28 cellular contexts compared by ENCODE assay signal in the genomic region with DNA sequence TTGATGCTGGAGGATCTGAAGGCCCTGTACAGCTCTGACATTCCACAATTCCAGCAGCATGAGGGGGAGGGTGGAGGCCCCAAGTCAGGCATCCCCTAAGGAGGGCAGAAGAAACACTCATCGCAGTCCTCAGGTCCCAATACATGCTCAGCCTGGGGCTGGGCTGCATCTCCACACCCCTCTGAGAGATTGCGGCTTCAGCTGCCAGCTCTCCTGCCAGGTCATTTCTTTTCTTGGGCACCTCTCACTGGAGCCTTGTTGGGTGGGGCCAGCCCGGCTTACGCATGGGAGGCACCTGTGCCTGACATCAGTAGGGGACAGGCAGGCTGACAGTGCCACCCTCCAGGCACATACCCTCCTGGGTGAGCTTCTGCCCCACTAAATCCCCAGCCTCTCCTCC.
"Had no signal": no experiment of that assay in that cellular context is flagged by ENCODE, and none has a peak within 500 bp of the region (broad histone marks: within the 10 kb centered on the region; RNA-seq: fewer than 3 reads in every experiment).

No MANE protein-coding gene starts in this region.

- H3K4me1 Mint-ChIP-seq: activated CD4-positive, alpha-beta T cell treated with anti-CD3 and anti-CD28 coated beads for 36 hours; activated CD4-positive, alpha-beta T cell treated with anti-CD3 and anti-CD28 coated beads, Interleukin-2, amount 10 ng/mL, durations not matched to agents 24 days and 14 days; activated CD8-positive, alpha-beta memory T cell treated with anti-CD3 and anti-CD28 coated beads, Interleukin-2, amount 10 ng/mL, durations not matched to agents 7 days and 5 days; activated naive CD4-positive, alpha-beta T cell treated with anti-CD3 and anti-CD28 coated beads, Interleukin-2, amount 50 U/mL, for 24 hours; activated naive CD8-positive, alpha-beta T cell treated with anti-CD3 and anti-CD28 coated beads for 36 hours; activated naive CD8-positive, alpha-beta T cell treated with anti-CD3 and anti-CD28 coated beads, Interleukin-2, amount 50 U/mL, for 24 hours had no signal

- H3K4me3 ChIP-seq: adrenal gland, body of pancreas, esophagus squamous epithelium had no signal

- H3K4me1 ChIP-seq: adrenal gland, body of pancreas, esophagus squamous epithelium had no signal

- H3K27ac ChIP-seq: adrenal gland, body of pancreas, epithelial cell of prostate, esophagus squamous epithelium had no signal

- H3K4me3 Mint-ChIP-seq: activated CD4-positive, alpha-beta memory T cell treated with anti-CD3 and anti-CD28 coated beads for 36 hours; activated CD4-positive, alpha-beta T cell treated with anti-CD3 and anti-CD28 coated beads for 36 hours; activated CD4-positive, alpha-beta T cell treated with anti-CD3 and anti-CD28 coated beads, Interleukin-2, amount 10 ng/mL, durations not matched to agents 24 days and 14 days; activated CD8-positive, alpha-beta memory T cell treated with anti-CD3 and anti-CD28 coated beads, Interleukin-2, amount 10 ng/mL, durations not matched to agents 7 days and 5 days; activated CD8-positive, alpha-beta T cell treated with anti-CD3 and anti-CD28 coated beads, Interleukin-2, amount 10 ng/mL, durations not matched to agents 7 days and 5 days; activated naive CD4-positive, alpha-beta T cell treated with anti-CD3 and anti-CD28 coated beads for 36 hours; activated naive CD4-positive, alpha-beta T cell treated with anti-CD3 and anti-CD28 coated beads, Interleukin-2, amount 50 U/mL, for 24 hours; activated naive CD8-positive, alpha-beta T cell treated with anti-CD3 and anti-CD28 coated beads for 36 hours; activated naive CD8-positive, alpha-beta T cell treated with anti-CD3 and anti-CD28 coated beads, Interleukin-2, amount 50 U/mL, for 24 hours; activated T-helper 1 cell treated with anti-CD3 and anti-CD28 coated beads, Interleukin-12 subunit alpha, Interleukin-12 subunit beta, Interleukin-2, Interleukin-4 antibody, amounts not matched to agents 30 ng/mL and 10 ng/mL and 1 ng/mL, durations not matched to agents 14 hours and 24 hours and 36 hours had no signal

- H3K36me3 ChIP-seq: adrenal gland, esophagus squamous epithelium had no signal

- H3K36me3 Mint-ChIP-seq: activated CD4-positive, alpha-beta memory T cell treated with anti-CD3 and anti-CD28 coated beads for 36 hours; activated CD8-positive, alpha-beta memory T cell treated with anti-CD3 and anti-CD28 coated beads, Interleukin-2, amount 10 ng/mL, durations not matched to agents 7 days and 5 days; activated naive CD4-positive, alpha-beta T cell treated with anti-CD3 and anti-CD28 coated beads, Interleukin-2, amount 50 U/mL, for 24 hours; activated naive CD8-positive, alpha-beta T cell treated with anti-CD3 and anti-CD28 coated beads for 36 hours had no signal

- H3K9me3 ChIP-seq: adrenal gland, body of pancreas, esophagus squamous epithelium had no signal

- H3K9me3 Mint-ChIP-seq: activated CD4-positive, alpha-beta memory T cell treated with anti-CD3 and anti-CD28 coated beads for 36 hours; activated CD4-positive, alpha-beta T cell treated with anti-CD3 and anti-CD28 coated beads, Interleukin-2, amount 10 ng/mL, durations not matched to agents 24 days and 14 days; activated naive CD4-positive, alpha-beta T cell treated with anti-CD3 and anti-CD28 coated beads for 36 hours; activated naive CD4-positive, alpha-beta T cell treated with anti-CD3 and anti-CD28 coated beads, Interleukin-2, amount 50 U/mL, for 24 hours; activated naive CD8-positive, alpha-beta T cell treated with anti-CD3 and anti-CD28 coated beads for 36 hours; activated naive CD8-positive, alpha-beta T cell treated with anti-CD3 and anti-CD28 coated beads, Interleukin-2, amount 50 U/mL, for 24 hours; activated T-helper 1 cell treated with anti-CD3 and anti-CD28 coated beads, Interleukin-12 subunit alpha, Interleukin-12 subunit beta, Interleukin-2, Interleukin-4 antibody, amounts not matched to agents 30 ng/mL and 10 ng/mL and 1 ng/mL, durations not matched to agents 14 hours and 24 hours and 36 hours; activated T-helper 2 cell treated with anti-CD3 and anti-CD28 coated beads, Interferon-gamma antibody, Interleukin-2, Interleukin-4, amounts not matched to agents 10 μg/mL and 5 μg/mL and 100 μg/mL, durations not matched to agents 14 hours and 24 hours and 36 hours had no signal

- DNase-seq: activated CD4-positive, alpha-beta memory T cell treated with anti-CD3 and anti-CD28 coated beads for 36 hours; activated CD4-positive, alpha-beta T cell treated with anti-CD3 and anti-CD28 coated beads for 36 hours; activated CD4-positive, alpha-beta T cell treated with anti-CD3 and anti-CD28 coated beads, Interleukin-2, amount 10 ng/mL, durations not matched to agents 24 days and 14 days; activated CD4-positive, CD25-positive, alpha-beta regulatory T cell; activated CD4-positive, CD25-positive, alpha-beta regulatory T cell treated with anti-CD3 and anti-CD28 coated beads, Interleukin-2, amount 50 U/mL, for 72 hours; activated CD8-positive, alpha-beta memory T cell treated with anti-CD3 and anti-CD28 coated beads, Interleukin-2, amount 10 ng/mL, durations not matched to agents 7 days and 5 days; activated CD8-positive, alpha-beta memory T cell treated with anti-CD3 and anti-CD28 coated beads, Interleukin-2, amount 50 U/mL, for 4 hours; activated CD8-positive, alpha-beta T cell treated with anti-CD3 and anti-CD28 coated beads, Interleukin-2, amount 10 ng/mL, durations not matched to agents 7 days and 5 days; activated effector memory CD4-positive, alpha-beta T cell treated with anti-CD3 and anti-CD28 coated beads, Interleukin-2, amount 50 U/mL, for 16 hours; activated naive CD4-positive, alpha-beta T cell treated with anti-CD3 and anti-CD28 coated beads for 36 hours; activated naive CD8-positive, alpha-beta T cell treated with anti-CD3 and anti-CD28 coated beads for 36 hours; activated naive CD8-positive, alpha-beta T cell treated with anti-CD3 and anti-CD28 coated beads, Interleukin-2, amount 50 U/mL, for 24 hours; activated T-cell treated with anti-CD3 and anti-CD28 coated beads, Interleukin-2, amount 50 U/mL, for 1 hour; activated T-cell treated with anti-CD3 and anti-CD28 coated beads, Interleukin-2, amount 50 U/mL, for 48 hours; adrenal gland; aorta; body of pancreas; caudate nucleus; cortex of kidney; dermis blood vessel endothelial cell; effector CD8-positive, alpha-beta T cell; esophagus squamous epithelium; foreskin melanocyte; T-helper 2 cell had no signal

- H3K27me3 ChIP-seq: adrenal gland, body of pancreas had no signal

- H3K27me3 Mint-ChIP-seq: activated CD4-positive, alpha-beta T cell treated with anti-CD3 and anti-CD28 coated beads, Interleukin-2, amount 10 ng/mL, durations not matched to agents 24 days and 14 days; activated CD8-positive, alpha-beta memory T cell treated with anti-CD3 and anti-CD28 coated beads, Interleukin-2, amount 10 ng/mL, durations not matched to agents 7 days and 5 days had no signal

- H3K27ac Mint-ChIP-seq: activated CD4-positive, alpha-beta memory T cell treated with anti-CD3 and anti-CD28 coated beads for 36 hours; activated CD4-positive, alpha-beta T cell treated with anti-CD3 and anti-CD28 coated beads for 36 hours; activated CD4-positive, alpha-beta T cell treated with anti-CD3 and anti-CD28 coated beads, Interleukin-2, amount 10 ng/mL, durations not matched to agents 24 days and 14 days; activated CD8-positive, alpha-beta memory T cell treated with anti-CD3 and anti-CD28 coated beads, Interleukin-2, amount 10 ng/mL, durations not matched to agents 7 days and 5 days; activated CD8-positive, alpha-beta T cell treated with anti-CD3 and anti-CD28 coated beads, Interleukin-2, amount 10 ng/mL, durations not matched to agents 7 days and 5 days; activated naive CD4-positive, alpha-beta T cell treated with anti-CD3 and anti-CD28 coated beads for 36 hours; activated naive CD4-positive, alpha-beta T cell treated with anti-CD3 and anti-CD28 coated beads, Interleukin-2, amount 50 U/mL, for 24 hours; activated naive CD8-positive, alpha-beta T cell treated with anti-CD3 and anti-CD28 coated beads for 36 hours; activated naive CD8-positive, alpha-beta T cell treated with anti-CD3 and anti-CD28 coated beads, Interleukin-2, amount 50 U/mL, for 24 hours; activated T-helper 1 cell treated with anti-CD3 and anti-CD28 coated beads, Interleukin-12 subunit alpha, Interleukin-12 subunit beta, Interleukin-2, Interleukin-4 antibody, amounts not matched to agents 30 ng/mL and 10 ng/mL and 1 ng/mL, durations not matched to agents 14 hours and 24 hours and 36 hours; activated T-helper 2 cell treated with anti-CD3 and anti-CD28 coated beads, Interferon-gamma antibody, Interleukin-2, Interleukin-4, amounts not matched to agents 10 μg/mL and 5 μg/mL and 100 μg/mL, durations not matched to agents 14 hours and 24 hours and 36 hours had no signal
